In the genomic region with DNA sequence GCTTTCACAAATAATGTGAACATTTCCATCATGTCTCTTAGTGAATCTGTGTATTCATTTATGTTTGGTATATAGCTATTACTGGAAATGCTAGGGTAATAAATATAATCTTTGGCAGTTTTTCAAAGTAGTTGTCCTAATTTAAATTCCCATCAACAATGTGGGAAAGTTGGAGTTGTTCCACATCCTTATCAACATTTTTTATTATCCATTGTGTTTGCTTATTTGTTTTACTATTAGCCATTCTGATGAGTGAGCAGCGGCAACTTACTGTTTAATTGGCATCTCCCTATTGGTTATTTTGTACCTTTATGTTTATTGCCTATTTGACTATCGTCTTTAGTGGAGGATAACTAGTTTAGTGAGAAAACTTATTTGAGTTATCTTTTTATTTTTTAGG, we compare ENCODE assay signal across 9 cellular contexts.
"Had no signal": no experiment of that assay in that cellular context is flagged by ENCODE, and none has a peak within 500 bp of the region (broad histone marks: within the 10 kb centered on the region; RNA-seq: fewer than 3 reads in every experiment).

No MANE protein-coding gene starts in this region.

- H3K9me3 Mint-ChIP-seq: GM23338, H9 had no signal

- ATAC-seq: GM23338, K562 had no signal

- DNase-seq: H9, HCEC 1CT, IMR-90, KG1 had no signal

- H2AFZ ChIP-seq: GM23338 had no signal

- H3K4me3 ChIP-seq: GM23338, K562 had no signal

- FAIRE-seq: H1, H54, HTR-8/SVneo, K562 had no signal

- H3K27ac Mint-ChIP-seq: GM23338, H9 had no signal

- H3K4me1 Mint-ChIP-seq: GM23338, H9 had no signal

- H3K4me2 ChIP-seq: GM23338 had no signal

- H3K4me3 Mint-ChIP-seq: GM23338, H9 had no signal
